ENCODE assay signal across 2 cellular contexts in the genomic region with DNA sequence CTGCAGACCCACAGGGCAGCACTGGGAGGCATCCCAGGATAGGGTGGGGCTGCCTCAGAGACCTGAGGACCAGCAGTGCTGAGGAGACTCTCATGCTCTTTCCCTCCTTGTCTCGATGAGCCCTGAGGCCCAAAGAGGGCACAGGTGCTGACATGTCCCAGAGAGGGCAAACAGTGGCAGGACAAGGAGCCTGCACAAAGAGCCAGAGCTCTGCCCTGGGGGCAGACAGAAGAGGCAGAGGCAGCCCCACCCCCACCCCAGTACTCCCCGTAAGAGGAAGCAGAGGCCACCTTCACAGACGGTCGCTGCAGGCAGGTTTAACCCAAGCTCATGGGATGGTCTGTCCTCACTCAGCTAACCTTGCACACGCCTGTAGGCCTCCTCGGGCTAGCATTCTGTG.
TF ChIP-seq lines count a peak whose summit lies in the region.

No MANE protein-coding gene starts in this region.

TF ChIP-seq in HCT116, 20 proteins besides CTCF, POLR2A, EP300 and RAD21:
- TF ChIP-seq SIN3A (IDR thresholded peaks at IDR 0.05; ENCODE audit: low read depth) = no peak
- TF ChIP-seq EZH2 (IDR thresholded peaks at IDR 0.05) = no peak
- TF ChIP-seq YY1 (IDR thresholded peaks at IDR 0.05; ENCODE audit: extremely low read depth, insufficient replicate concordance, low read depth, low read length) = no peak
- TF ChIP-seq EZH2phosphoT487 (IDR thresholded peaks at IDR 0.05; ENCODE audit: borderline replicate concordance) = no peak
- no peak for TF ChIP-seq SP1 (IDR thresholded peaks at IDR 0.05; ENCODE audit: low read depth)
- TF ChIP-seq, protein P1, sequence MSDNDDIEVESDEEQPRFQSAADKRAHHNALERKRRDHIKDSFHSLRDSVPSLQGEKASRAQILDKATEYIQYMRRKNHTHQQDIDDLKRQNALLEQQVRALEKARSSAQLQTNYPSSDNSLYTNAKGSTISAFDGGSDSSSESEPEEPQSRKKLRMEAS (IDR thresholded peaks at IDR 0.05) = no peak
- no peak for TF ChIP-seq ZFX (IDR thresholded peaks at IDR 0.05)
- TF ChIP-seq JUND (IDR thresholded peaks at IDR 0.05) = no peak
- no peak for TF ChIP-seq ZNF274 (IDR thresholded peaks at IDR 0.05; ENCODE audit: low read depth, low read length)
- TF ChIP-seq FOSL1 (IDR thresholded peaks at IDR 0.05; ENCODE audit: low read depth) = no peak
- TF ChIP-seq, protein P2, sequence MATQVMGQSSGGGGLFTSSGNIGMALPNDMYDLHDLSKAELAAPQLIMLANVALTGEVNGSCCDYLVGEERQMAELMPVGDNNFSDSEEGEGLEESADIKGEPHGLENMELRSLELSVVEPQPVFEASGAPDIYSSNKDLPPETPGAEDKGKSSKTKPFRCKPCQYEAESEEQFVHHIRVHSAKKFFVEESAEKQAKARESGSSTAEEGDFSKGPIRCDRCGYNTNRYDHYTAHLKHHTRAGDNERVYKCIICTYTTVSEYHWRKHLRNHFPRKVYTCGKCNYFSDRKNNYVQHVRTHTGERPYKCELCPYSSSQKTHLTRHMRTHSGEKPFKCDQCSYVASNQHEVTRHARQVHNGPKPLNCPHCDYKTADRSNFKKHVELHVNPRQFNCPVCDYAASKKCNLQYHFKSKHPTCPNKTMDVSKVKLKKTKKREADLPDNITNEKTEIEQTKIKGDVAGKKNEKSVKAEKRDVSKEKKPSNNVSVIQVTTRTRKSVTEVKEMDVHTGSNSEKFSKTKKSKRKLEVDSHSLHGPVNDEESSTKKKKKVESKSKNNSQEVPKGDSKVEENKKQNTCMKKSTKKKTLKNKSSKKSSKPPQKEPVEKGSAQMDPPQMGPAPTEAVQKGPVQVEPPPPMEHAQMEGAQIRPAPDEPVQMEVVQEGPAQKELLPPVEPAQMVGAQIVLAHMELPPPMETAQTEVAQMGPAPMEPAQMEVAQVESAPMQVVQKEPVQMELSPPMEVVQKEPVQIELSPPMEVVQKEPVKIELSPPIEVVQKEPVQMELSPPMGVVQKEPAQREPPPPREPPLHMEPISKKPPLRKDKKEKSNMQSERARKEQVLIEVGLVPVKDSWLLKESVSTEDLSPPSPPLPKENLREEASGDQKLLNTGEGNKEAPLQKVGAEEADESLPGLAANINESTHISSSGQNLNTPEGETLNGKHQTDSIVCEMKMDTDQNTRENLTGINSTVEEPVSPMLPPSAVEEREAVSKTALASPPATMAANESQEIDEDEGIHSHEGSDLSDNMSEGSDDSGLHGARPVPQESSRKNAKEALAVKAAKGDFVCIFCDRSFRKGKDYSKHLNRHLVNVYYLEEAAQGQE (IDR thresholded peaks at IDR 0.05; ENCODE audit: low read depth) = no peak

TF ChIP-seq in SK-N-SH treated with all-trans-retinoic acid at 6 μM for 48 hours, 23 proteins besides CTCF, POLR2A, EP300 and RAD21:
- no peak for TF ChIP-seq ESRRG (CRISPR knock-in tag; IDR thresholded peaks at IDR 0.05)
- TF ChIP-seq, protein P3, sequence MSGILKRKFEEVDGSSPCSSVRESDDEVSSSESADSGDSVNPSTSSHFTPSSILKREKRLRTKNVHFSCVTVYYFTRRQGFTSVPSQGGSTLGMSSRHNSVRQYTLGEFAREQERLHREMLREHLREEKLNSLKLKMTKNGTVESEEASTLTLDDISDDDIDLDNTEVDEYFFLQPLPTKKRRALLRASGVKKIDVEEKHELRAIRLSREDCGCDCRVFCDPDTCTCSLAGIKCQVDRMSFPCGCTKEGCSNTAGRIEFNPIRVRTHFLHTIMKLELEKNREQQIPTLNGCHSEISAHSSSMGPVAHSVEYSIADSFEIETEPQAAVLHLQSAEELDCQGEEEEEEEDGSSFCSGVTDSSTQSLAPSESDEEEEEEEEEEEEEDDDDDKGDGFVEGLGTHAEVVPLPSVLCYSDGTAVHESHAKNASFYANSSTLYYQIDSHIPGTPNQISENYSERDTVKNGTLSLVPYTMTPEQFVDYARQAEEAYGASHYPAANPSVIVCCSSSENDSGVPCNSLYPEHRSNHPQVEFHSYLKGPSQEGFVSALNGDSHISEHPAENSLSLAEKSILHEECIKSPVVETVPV (CRISPR knock-in tag; IDR thresholded peaks at IDR 0.05) = no peak
- no peak for TF ChIP-seq ISL1 (CRISPR knock-in tag; IDR thresholded peaks at IDR 0.05)
- TF ChIP-seq, protein P4, sequence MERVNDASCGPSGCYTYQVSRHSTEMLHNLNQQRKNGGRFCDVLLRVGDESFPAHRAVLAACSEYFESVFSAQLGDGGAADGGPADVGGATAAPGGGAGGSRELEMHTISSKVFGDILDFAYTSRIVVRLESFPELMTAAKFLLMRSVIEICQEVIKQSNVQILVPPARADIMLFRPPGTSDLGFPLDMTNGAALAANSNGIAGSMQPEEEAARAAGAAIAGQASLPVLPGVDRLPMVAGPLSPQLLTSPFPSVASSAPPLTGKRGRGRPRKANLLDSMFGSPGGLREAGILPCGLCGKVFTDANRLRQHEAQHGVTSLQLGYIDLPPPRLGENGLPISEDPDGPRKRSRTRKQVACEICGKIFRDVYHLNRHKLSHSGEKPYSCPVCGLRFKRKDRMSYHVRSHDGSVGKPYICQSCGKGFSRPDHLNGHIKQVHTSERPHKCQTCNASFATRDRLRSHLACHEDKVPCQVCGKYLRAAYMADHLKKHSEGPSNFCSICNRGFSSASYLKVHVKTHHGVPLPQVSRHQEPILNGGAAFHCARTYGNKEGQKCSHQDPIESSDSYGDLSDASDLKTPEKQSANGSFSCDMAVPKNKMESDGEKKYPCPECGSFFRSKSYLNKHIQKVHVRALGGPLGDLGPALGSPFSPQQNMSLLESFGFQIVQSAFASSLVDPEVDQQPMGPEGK (CRISPR knock-in tag; IDR thresholded peaks at IDR 0.05; ENCODE audit: borderline replicate concordance) = no peak
- no peak for TF ChIP-seq GLIS3 (CRISPR knock-in tag; IDR thresholded peaks at IDR 0.05)
- TF ChIP-seq ZNF8 (CRISPR knock-in tag; IDR thresholded peaks at IDR 0.05) = no peak
- TF ChIP-seq ZC3H10 (CRISPR knock-in tag; IDR thresholded peaks at IDR 0.05) = no peak
- TF ChIP-seq TCF4 (CRISPR knock-in tag; IDR thresholded peaks at IDR 0.05; ENCODE audit: borderline replicate concordance) = no peak
- TF ChIP-seq, protein P5, sequence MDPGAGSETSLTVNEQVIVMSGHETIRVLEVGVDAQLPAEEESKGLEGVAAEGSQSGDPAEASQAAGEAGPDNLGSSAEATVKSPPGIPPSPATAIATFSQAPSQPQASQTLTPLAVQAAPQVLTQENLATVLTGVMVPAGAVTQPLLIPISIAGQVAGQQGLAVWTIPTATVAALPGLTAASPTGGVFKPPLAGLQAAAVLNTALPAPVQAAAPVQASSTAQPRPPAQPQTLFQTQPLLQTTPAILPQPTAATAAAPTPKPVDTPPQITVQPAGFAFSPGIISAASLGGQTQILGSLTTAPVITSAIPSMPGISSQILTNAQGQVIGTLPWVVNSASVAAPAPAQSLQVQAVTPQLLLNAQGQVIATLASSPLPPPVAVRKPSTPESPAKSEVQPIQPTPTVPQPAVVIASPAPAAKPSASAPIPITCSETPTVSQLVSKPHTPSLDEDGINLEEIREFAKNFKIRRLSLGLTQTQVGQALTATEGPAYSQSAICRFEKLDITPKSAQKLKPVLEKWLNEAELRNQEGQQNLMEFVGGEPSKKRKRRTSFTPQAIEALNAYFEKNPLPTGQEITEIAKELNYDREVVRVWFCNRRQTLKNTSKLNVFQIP (CRISPR knock-in tag; IDR thresholded peaks at IDR 0.05; ENCODE audit: borderline replicate concordance, low read depth) = no peak
- TF ChIP-seq RARB (CRISPR knock-in tag; IDR thresholded peaks at IDR 0.05) = no peak
- TF ChIP-seq, protein P6, sequence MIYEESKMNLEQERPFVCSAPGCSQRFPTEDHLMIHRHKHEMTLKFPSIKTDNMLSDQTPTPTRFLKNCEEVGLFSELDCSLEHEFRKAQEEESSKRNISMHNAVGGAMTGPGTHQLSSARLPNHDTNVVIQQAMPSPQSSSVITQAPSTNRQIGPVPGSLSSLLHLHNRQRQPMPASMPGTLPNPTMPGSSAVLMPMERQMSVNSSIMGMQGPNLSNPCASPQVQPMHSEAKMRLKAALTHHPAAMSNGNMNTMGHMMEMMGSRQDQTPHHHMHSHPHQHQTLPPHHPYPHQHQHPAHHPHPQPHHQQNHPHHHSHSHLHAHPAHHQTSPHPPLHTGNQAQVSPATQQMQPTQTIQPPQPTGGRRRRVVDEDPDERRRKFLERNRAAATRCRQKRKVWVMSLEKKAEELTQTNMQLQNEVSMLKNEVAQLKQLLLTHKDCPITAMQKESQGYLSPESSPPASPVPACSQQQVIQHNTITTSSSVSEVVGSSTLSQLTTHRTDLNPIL (CRISPR knock-in tag; IDR thresholded peaks at IDR 0.05; ENCODE audit: low read depth) = no peak
- no peak for TF ChIP-seq ARNTL (CRISPR knock-in tag; IDR thresholded peaks at IDR 0.05; ENCODE audit: borderline replicate concordance, low read depth)
- TF ChIP-seq, protein P7, sequence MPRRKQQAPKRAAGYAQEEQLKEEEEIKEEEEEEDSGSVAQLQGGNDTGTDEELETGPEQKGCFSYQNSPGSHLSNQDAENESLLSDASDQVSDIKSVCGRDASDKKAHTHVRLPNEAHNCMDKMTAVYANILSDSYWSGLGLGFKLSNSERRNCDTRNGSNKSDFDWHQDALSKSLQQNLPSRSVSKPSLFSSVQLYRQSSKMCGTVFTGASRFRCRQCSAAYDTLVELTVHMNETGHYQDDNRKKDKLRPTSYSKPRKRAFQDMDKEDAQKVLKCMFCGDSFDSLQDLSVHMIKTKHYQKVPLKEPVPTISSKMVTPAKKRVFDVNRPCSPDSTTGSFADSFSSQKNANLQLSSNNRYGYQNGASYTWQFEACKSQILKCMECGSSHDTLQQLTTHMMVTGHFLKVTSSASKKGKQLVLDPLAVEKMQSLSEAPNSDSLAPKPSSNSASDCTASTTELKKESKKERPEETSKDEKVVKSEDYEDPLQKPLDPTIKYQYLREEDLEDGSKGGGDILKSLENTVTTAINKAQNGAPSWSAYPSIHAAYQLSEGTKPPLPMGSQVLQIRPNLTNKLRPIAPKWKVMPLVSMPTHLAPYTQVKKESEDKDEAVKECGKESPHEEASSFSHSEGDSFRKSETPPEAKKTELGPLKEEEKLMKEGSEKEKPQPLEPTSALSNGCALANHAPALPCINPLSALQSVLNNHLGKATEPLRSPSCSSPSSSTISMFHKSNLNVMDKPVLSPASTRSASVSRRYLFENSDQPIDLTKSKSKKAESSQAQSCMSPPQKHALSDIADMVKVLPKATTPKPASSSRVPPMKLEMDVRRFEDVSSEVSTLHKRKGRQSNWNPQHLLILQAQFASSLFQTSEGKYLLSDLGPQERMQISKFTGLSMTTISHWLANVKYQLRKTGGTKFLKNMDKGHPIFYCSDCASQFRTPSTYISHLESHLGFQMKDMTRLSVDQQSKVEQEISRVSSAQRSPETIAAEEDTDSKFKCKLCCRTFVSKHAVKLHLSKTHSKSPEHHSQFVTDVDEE (CRISPR knock-in tag; IDR thresholded peaks at IDR 0.05) = no peak
- TF ChIP-seq CSDC2 (CRISPR knock-in tag; IDR thresholded peaks at IDR 0.05) = no peak
- TF ChIP-seq OSR1 (CRISPR knock-in tag; IDR thresholded peaks at IDR 0.05) = no peak
- no peak for TF ChIP-seq ZNF565 (CRISPR knock-in tag; conservative IDR thresholded peaks at IDR 0.05; ENCODE audit: low read depth)
- no peak for TF ChIP-seq ZFP30 (CRISPR knock-in tag; IDR thresholded peaks at IDR 0.05)
- TF ChIP-seq ZNF70 (CRISPR knock-in tag; IDR thresholded peaks at IDR 0.05) = no peak
- no peak for TF ChIP-seq ZFP3 (CRISPR knock-in tag; IDR thresholded peaks at IDR 0.05)
TF ChIP-seq in SK-N-SH treated with all-trans-retinoic acid at 6 μM for 48 hours: peak in this region for 0.
